ENCODE assay signal across 15 cellular contexts in genomic region chr1:46081620-46082019, GRCh38.
"Had no signal": no experiment of that assay in that cellular context is flagged by ENCODE, and none has a peak within 500 bp of the region (broad histone marks: within the 10 kb centered on the region; RNA-seq: fewer than 3 reads in every experiment).

No MANE protein-coding gene starts in this region.

- DNase-seq: cerebellar nuclear complex; effector CD4-positive, alpha-beta T cell; endodermal cell; immature natural killer cell; mucosa of descending colon; naive thymus-derived CD8-positive, alpha-beta T cell; nucleus accumbens; pancreas; small intestine; stimulated activated CD4-positive, alpha-beta T cell treated with anti-CD3 and anti-CD28 coated beads, Interleukin-2, amount 100 ng/mL, for 48 hours; stimulated activated naive CD4-positive, alpha-beta T cell treated with Interleukin-2 at 50 U/mL for 16 hours; thyroid gland had no signal

- H3K27me3 ChIP-seq: cardiac muscle cell, pancreas, suprapubic skin, thyroid gland had no signal

- H3K4me3 ChIP-seq: cardiac muscle cell, mucosa of descending colon, pancreas, prostate gland, suprapubic skin, thyroid gland had no signal

- H3K4me1 ChIP-seq: pancreas, prostate gland had no signal

- H3K27ac ChIP-seq: cardiac muscle cell, pancreas, prostate gland, suprapubic skin, thyroid gland had no signal

- H3K36me3 ChIP-seq: cardiac muscle cell, pancreas, prostate gland, suprapubic skin, thyroid gland had no signal

- H3K9me3 ChIP-seq: mucosa of descending colon, pancreas, prostate gland, suprapubic skin, thyroid gland had no signal
